10 cellular contexts compared by ENCODE assay signal in the genomic region with DNA sequence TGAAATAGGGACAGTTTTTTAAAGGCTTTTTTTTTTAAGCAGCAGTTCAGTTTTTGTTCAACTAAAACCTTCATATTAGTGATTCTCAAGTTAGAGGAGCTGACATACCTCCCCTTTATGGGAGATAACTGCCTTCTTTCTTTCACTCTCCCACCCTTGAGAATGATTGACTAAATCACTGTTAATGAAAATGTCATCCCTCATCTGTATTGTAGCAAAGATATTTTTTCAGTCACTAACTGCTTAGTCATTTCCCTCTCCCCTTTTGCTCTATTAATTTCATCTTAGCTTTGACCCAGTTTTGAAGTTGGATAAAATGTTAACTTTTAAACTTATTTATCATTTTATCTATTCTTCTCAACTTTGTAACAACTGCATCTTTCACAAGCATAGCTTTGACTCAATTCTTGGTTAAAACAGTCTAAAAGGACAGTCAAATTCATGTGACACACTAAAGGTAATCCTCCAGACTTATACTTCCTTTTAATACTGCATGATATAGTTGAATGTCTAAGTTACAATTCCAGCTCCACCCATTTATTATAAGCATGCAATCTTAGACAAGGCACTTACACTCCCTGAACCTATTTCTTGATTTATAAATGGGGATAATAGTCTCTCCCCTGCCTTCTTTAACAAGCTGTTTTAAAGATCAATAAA. TPM values are rescaled to one million over a fixed set of nuclear protein-coding genes. Genes with fewer than 3 reads are reported as not detected.
DNase-seq lines count a peak whose midpoint lies in the region; ATAC-seq and TF ChIP-seq lines count a peak whose summit lies in the region.
"Had no signal": no experiment of that assay in that cellular context is flagged by ENCODE, and none has a peak within 500 bp of the region (broad histone marks: within the 10 kb centered on the region; RNA-seq: fewer than 3 reads in every experiment).

No MANE protein-coding gene starts in this region.

- H3K27me3 ChIP-seq in CD4-positive, alpha-beta T cell (ENCODE audit: control insufficient read depth, insufficient read depth, low read length): no peaks in the 10 kb centered on the region
- no peaks in the 10 kb centered on the region for H3K27me3 ChIP-seq in mesenchymal stem cell (ENCODE audit: control insufficient read depth in 1 of 2, insufficient read depth in 1 of 2, low read length in 2 of 2)

- peaks cover 6% of the 10 kb centered on the region for H3K4me1 ChIP-seq in mesenchymal stem cell (ENCODE audit: control insufficient read depth, insufficient read depth, low read depth, low read length)

- no peak overlapping the region for H3K4me2 ChIP-seq in mesenchymal stem cell (ENCODE audit: low read length, poor library complexity, severe bottlenecking)

- ATAC-seq in CD4-positive, alpha-beta T cell (ENCODE audit: poor library complexity): peak; percentile 48
- peak; percentile 48 for ATAC-seq in HG02610 (IDR thresholded peaks at IDR 0.05; ENCODE audit: unreplicated experiment)
- peak; percentile 36 to 51 for ATAC-seq in activated naive CD4-positive, alpha-beta T cell treated with anti-CD3 and anti-CD28 coated beads, Interleukin-2, amount 50 U/mL, for 72 hours

- DNase-seq in CD4-positive, alpha-beta T cell: no peak
- DNase-seq in activated naive CD4-positive, alpha-beta T cell treated with anti-CD3 and anti-CD28 coated beads, Interleukin-2, amount 50 U/mL, for 72 hours (ENCODE audit: low spot score in 2 of 2): no peak
- DNase-seq in mesenchymal stem cell (no peak), NK-92 (lab: John Stamatoyannopoulos, UW; ENCODE audit: unreplicated experiment) (no peak), NCI-H2227 (lab: John Stamatoyannopoulos, UW; ENCODE audit: unreplicated experiment) (no peak), SKM-1 (lab: John Stamatoyannopoulos, UW; ENCODE audit: unreplicated experiment) (no peak)
- no peak for DNase-seq in effector CD4-positive, alpha-beta T cell
- DNase-seq: H9 had no signal

- no peak overlapping the region for H2AFZ ChIP-seq in mesenchymal stem cell (ENCODE audit: low read depth, low read length)

- no peak overlapping the region for H3K23ac ChIP-seq in mesenchymal stem cell (ENCODE audit: low read length in 2 of 2)

- H3K4me3 ChIP-seq in mesenchymal stem cell (ENCODE audit: insufficient read depth in 1 of 2, low read depth in 1 of 2, low read length in 2 of 2): no peak overlapping the region
- H3K4me3 ChIP-seq: lung had no signal

- H4K8ac ChIP-seq in mesenchymal stem cell (ENCODE audit: low read length): no peak overlapping the region

- no peak overlapping the region for H3K27ac ChIP-seq in CD4-positive, alpha-beta T cell (ENCODE audit: low read depth, low read length)
- peak overlapping the region; percentile 82 for H3K27ac ChIP-seq in mesenchymal stem cell (ENCODE audit: low read length, poor library complexity, severe bottlenecking)

- H3K4me3 Mint-ChIP-seq in CD4-positive, alpha-beta T cell: peak overlapping the region; percentile 21
- H3K4me3 Mint-ChIP-seq: H9 had no signal

- intact Hi-C loops in CD4-positive, alpha-beta T cell (cut with DNase I, micrococcal nuclease): loop anchor here in 1 of 2 experiments (5.0 kb wide), 1 partner anchor 36 kb away; the partner anchor contains the start of gene MOV10

- H3K9ac ChIP-seq in mesenchymal stem cell (ENCODE audit: low read length): peak overlapping the region; percentile 77

- H2BK5ac ChIP-seq in mesenchymal stem cell (ENCODE audit: low read depth, low read length, poor library complexity, severe bottlenecking): no peak overlapping the region

- no peak overlapping the region for H3K14ac ChIP-seq in mesenchymal stem cell (ENCODE audit: low read length in 2 of 2)

- CTCF ChIA-PET in CD4-positive, alpha-beta T cell (lab: Charles Lee): interaction anchor here (1.8 to 2.1 kb wide), 3 partner anchors 9 to 37 kb away, joined by 5 to 12 read pairs (median 6); partner anchors contain the start of gene MOV10

- H2BK120ac ChIP-seq in mesenchymal stem cell (ENCODE audit: low read depth, low read length): no peak overlapping the region

- no peak for TF ChIP-seq CTCF in CD4-positive, alpha-beta T cell (IDR thresholded peaks at IDR 0.05)

- H3K27ac Mint-ChIP-seq in CD4-positive, alpha-beta T cell: peak overlapping the region; percentile 78
- peak overlapping the region in 1 of 2 donors; percentile 32 for H3K27ac Mint-ChIP-seq in activated naive CD4-positive, alpha-beta T cell treated with anti-CD3 and anti-CD28 coated beads, Interleukin-2, amount 50 U/mL, for 72 hours

- H3K79me1 ChIP-seq in mesenchymal stem cell (replicated peaks; ENCODE audit: low read length, poor library complexity, severe bottlenecking): no peaks in the 10 kb centered on the region

- no peak overlapping the region for H3K4ac ChIP-seq in mesenchymal stem cell (ENCODE audit: low read depth in 1 of 2, low read length in 2 of 2)

- H3K9me3 Mint-ChIP-seq in CD4-positive, alpha-beta T cell: no peaks in the 10 kb centered on the region
- H3K9me3 Mint-ChIP-seq in activated naive CD4-positive, alpha-beta T cell treated with anti-CD3 and anti-CD28 coated beads, Interleukin-2, amount 50 U/mL, for 72 hours: no peaks in the 10 kb centered on the region

- peaks cover 44% of the 10 kb centered on the region for H3K36me3 Mint-ChIP-seq in CD4-positive, alpha-beta T cell (ENCODE audit: low read depth)
- H3K36me3 Mint-ChIP-seq in activated naive CD4-positive, alpha-beta T cell treated with anti-CD3 and anti-CD28 coated beads, Interleukin-2, amount 50 U/mL, for 72 hours: peaks cover 0 to 21% of the 10 kb centered on the region in 2 donors

- H2BK15ac ChIP-seq in mesenchymal stem cell (ENCODE audit: low read depth, poor library complexity, severe bottlenecking): no peak overlapping the region

- peaks cover 66% of the 10 kb centered on the region for H3K4me1 Mint-ChIP-seq in CD4-positive, alpha-beta T cell (ENCODE audit: low read depth)

- H2AK5ac ChIP-seq in mesenchymal stem cell (ENCODE audit: low read length, severe bottlenecking): no peak overlapping the region

- H3K36me3 ChIP-seq in mesenchymal stem cell (ENCODE audit: control insufficient read depth in 1 of 2, insufficient read depth in 2 of 2, low read depth in 1 of 2, low read length in 2 of 2): peaks cover 0 to 10% of the 10 kb centered on the region in 2 experiments

- H3K18ac ChIP-seq in mesenchymal stem cell (ENCODE audit: low read depth in 1 of 2, low read length in 2 of 2): no peak overlapping the region

- H2BK12ac ChIP-seq in mesenchymal stem cell (ENCODE audit: low read length in 2 of 2): no peak overlapping the region

- no peaks in the 10 kb centered on the region for H3K9me3 ChIP-seq in CD4-positive, alpha-beta T cell (ENCODE audit: control insufficient read depth, low read length)
- no peaks in the 10 kb centered on the region for H3K9me3 ChIP-seq in mesenchymal stem cell (ENCODE audit: control insufficient read depth, low read length)

- POLR2A ChIA-PET in CD4-positive, alpha-beta T cell (lab: Charles Lee): interaction anchor here (1.2 to 2.7 kb wide), 4 partner anchors 12 to 37 kb away, joined by 4 to 12 read pairs (median 10); partner anchors contain the start of genes CAPZA1, MOV10 and ST7L

- no peak overlapping the region for H4K91ac ChIP-seq in mesenchymal stem cell (ENCODE audit: low read length)

- H3K27me3 Mint-ChIP-seq in CD4-positive, alpha-beta T cell: no peaks in the 10 kb centered on the region

RNA-seq across cellular contexts. Expression of gene CAPZA1, which starts 17.1 kb away (rescaled TPM):
- 100 to 1,000 TPM; 166 to 179 TPM for total RNA-seq in CD4-positive, alpha-beta T cell
- 100 to 1,000 TPM; 250 to 276 TPM for total RNA-seq in activated naive CD4-positive, alpha-beta T cell treated with anti-CD3 and anti-CD28 coated beads, Interleukin-2, amount 50 U/mL, for 72 hours
- 133 TPM for polyA plus RNA-seq in mesenchymal stem cell (2013, experiment 1 of 2)
- 140 TPM for polyA plus RNA-seq in mesenchymal stem cell (2013, experiment 2 of 2)

RNA-seq across cellular contexts. Expression of gene ST7L, which starts 17.8 kb away (rescaled TPM):
- 10 to 100 TPM; 25.5 to 29.8 TPM for total RNA-seq in CD4-positive, alpha-beta T cell
- 10 to 100 TPM; 10.5 to 11.4 TPM for total RNA-seq in activated naive CD4-positive, alpha-beta T cell treated with anti-CD3 and anti-CD28 coated beads, Interleukin-2, amount 50 U/mL, for 72 hours
- polyA plus RNA-seq in mesenchymal stem cell (2013, experiment 1 of 2): 15.2 TPM
- polyA plus RNA-seq in mesenchymal stem cell (2013, experiment 2 of 2): 14.9 TPM

RNA-seq across cellular contexts. Expression of gene MOV10, which starts 37.7 kb away (rescaled TPM):
- 10 to 100 TPM; 80.6 to 89.3 TPM for total RNA-seq in CD4-positive, alpha-beta T cell
- 100 to 1,000 TPM in 1 of 2 donors, 10 to 100 TPM in 1; 81.5 to 122 TPM for total RNA-seq in activated naive CD4-positive, alpha-beta T cell treated with anti-CD3 and anti-CD28 coated beads, Interleukin-2, amount 50 U/mL, for 72 hours
- 62.1 TPM for polyA plus RNA-seq in mesenchymal stem cell (2013, experiment 1 of 2)
- 60.3 TPM for polyA plus RNA-seq in mesenchymal stem cell (2013, experiment 2 of 2)
